13 cellular contexts compared by ENCODE assay signal in the genomic region with DNA sequence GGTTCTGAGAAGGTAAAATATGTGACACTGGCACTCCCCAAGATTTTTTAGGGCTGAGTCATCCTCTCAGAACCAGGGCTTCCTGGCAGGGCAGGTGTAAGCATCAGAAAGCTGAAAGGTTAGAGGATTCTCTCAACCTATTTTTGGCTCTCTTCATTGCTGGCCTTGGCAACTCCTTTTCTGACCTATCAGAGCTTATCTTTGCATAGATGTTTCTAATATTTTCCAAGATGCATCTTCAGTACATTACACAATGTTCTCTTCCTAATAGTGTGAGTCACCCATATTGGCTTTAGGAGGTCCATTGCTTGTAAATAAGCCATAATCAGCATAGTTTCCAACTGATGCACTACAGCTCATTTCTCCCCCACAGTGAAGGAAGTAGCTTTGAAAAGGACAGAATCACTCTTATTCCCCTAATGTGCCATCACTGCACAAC.
DNase-seq lines count a peak whose midpoint lies in the region; ATAC-seq and TF ChIP-seq lines count a peak whose summit lies in the region.
"Had no signal": no experiment of that assay in that cellular context is flagged by ENCODE, and none has a peak within 500 bp of the region (broad histone marks: within the 10 kb centered on the region; RNA-seq: fewer than 3 reads in every experiment).

No MANE protein-coding gene starts in this region.

- DNase-seq in HCEC 1CT (peak; percentile 95), SW 1271 (lab: John Stamatoyannopoulos, UW) (peak; percentile 42 to 77), foreskin fibroblast (peak; percentile 87 to 90), testis (peak; percentile 20), DMS79 treated with DMSO at 0.1 percent for 48 hours (lab: John Stamatoyannopoulos, UW) (no peak)
- DNase-seq: activated CD8-positive, alpha-beta T cell treated with anti-CD3 and anti-CD28 coated beads for 36 hours; central memory CD4-positive, alpha-beta T cell; KG1; kidney; stimulated activated naive B cell treated with anti-CD40 and anti-IgM and Interleukin-4, amounts not matched to agents 10 μg/mL and 1 μg/mL and 100 μg/mL, for 72 hours had no signal

- no peaks in the 10 kb centered on the region for H3K36me3 ChIP-seq in testis (ENCODE audit: low read depth, missing control alignments)

- H3K27ac ChIP-seq in testis, result no peak overlapping the region

- intact Hi-C loops in testis (cut with DNase I; ENCODE audit: low total_unique reads), result no loop called here

- no peaks in the 10 kb centered on the region for H3K4me1 ChIP-seq in testis

- H3K4me3 ChIP-seq in foreskin fibroblast (ENCODE audit: low read depth in 1 of 2, low read length in 2 of 2) (no peak overlapping the region), testis (no peak overlapping the region)

- TF ChIP-seq POLR2A in testis (IDR thresholded peaks at IDR 0.05), result no peak

- no peaks in the 10 kb centered on the region for H3K27me3 ChIP-seq in testis

- H3K9me3 ChIP-seq in testis, result no peaks in the 10 kb centered on the region

- ATAC-seq in GM21367 (IDR thresholded peaks at IDR 0.05; ENCODE audit: unreplicated experiment), result no peak
- no peak for ATAC-seq in HG03521 (IDR thresholded peaks at IDR 0.05; ENCODE audit: unreplicated experiment)
- no peak for ATAC-seq in HG03571 (IDR thresholded peaks at IDR 0.05; ENCODE audit: unreplicated experiment)
- ATAC-seq: activated CD8-positive, alpha-beta T cell treated with anti-CD3 and anti-CD28 coated beads for 36 hours; stimulated activated naive B cell treated with anti-CD40 and anti-IgM and Interleukin-4, amounts not matched to agents 10 μg/mL and 1 μg/mL and 100 μg/mL, for 72 hours had no signal

- TF ChIP-seq CTCF in foreskin fibroblast (IDR thresholded peaks at IDR 0.05; ENCODE audit: low read depth, low read length), result no peak
- no peak for TF ChIP-seq CTCF in testis (IDR thresholded peaks at IDR 0.05)
